ENCODE assay signal across 28 cellular contexts in genomic region chr12:12488823-12489528, GRCh38.
DNase-seq lines count a peak whose midpoint lies in the region; ATAC-seq and TF ChIP-seq lines count a peak whose summit lies in the region.
"Had no signal": no experiment of that assay in that cellular context is flagged by ENCODE, and none has a peak within 500 bp of the region (broad histone marks: within the 10 kb centered on the region; RNA-seq: fewer than 3 reads in every experiment).

No MANE protein-coding gene starts in this region.

- POLR2A ChIA-PET in CD4-positive, alpha-beta memory T cell (lab: Charles Lee; ENCODE audit: partially characterized antibody): interaction anchor here (0.6 to 39.3 kb wide), 6 partner anchors 10 to 231 kb away, joined by 3 to 970 read pairs (median 6); partner anchors contain the start of gene CDKN1B
- POLR2A ChIA-PET in activated CD4-positive, alpha-beta memory T cell treated with anti-CD3 and anti-CD28 coated beads, Interleukin-2, amount 10 ng/mL, durations not matched to agents 7 days and 5 days (lab: Charles Lee): interaction anchor here (1.0 to 22.6 kb wide), 6 partner anchors 13 to 232 kb away, joined by 3 to 580 read pairs (median 143); partner anchors contain the start of genes CDKN1B and DUSP16

- no peak for ATAC-seq in stimulated activated naive CD8-positive, alpha-beta T cell treated with anti-CD3 and anti-CD28 coated beads, Interleukin-15, Interleukin-2, amounts not matched to agents 100 U/mL and 50 U/mL, for 24 hours
- ATAC-seq in HG02759 (IDR thresholded peaks at IDR 0.05; ENCODE audit: unreplicated experiment): no peak
- ATAC-seq: gastrocnemius medialis, HCT116, left cardiac atrium had no signal

- TF ChIP-seq CTCF in 22Rv1 (IDR thresholded peaks at IDR 0.05): no peak
- no peak for TF ChIP-seq CTCF in hepatocyte (IDR thresholded peaks at IDR 0.05; ENCODE audit: poor library complexity)

- CTCF ChIA-PET in CD4-positive, alpha-beta memory T cell (lab: Charles Lee; ENCODE audit: partially characterized antibody): interaction anchor here (1.2 kb wide), 1 partner anchor 15 kb away, joined by 4 read pairs; no protein-coding TSS in a partner anchor
- CTCF ChIA-PET in activated CD4-positive, alpha-beta memory T cell treated with anti-CD3 and anti-CD28 coated beads, Interleukin-2, amount 10 ng/mL, durations not matched to agents 7 days and 5 days (lab: Charles Lee): interaction anchor here (1.0 to 2.1 kb wide), 3 partner anchors 33 to 114 kb away, joined by 3 to 7 read pairs (median 4); no protein-coding TSS in a partner anchor

- H3K27ac Mint-ChIP-seq in CD4-positive, alpha-beta memory T cell: peak overlapping the region; percentile 71 to 99 (median 88)
- H3K27ac Mint-ChIP-seq in activated CD4-positive, alpha-beta memory T cell treated with anti-CD3 and anti-CD28 coated beads, Interleukin-2, amount 10 ng/mL, durations not matched to agents 7 days and 5 days: peak overlapping the region; percentile 17
- H3K27ac Mint-ChIP-seq: activated CD4-positive, alpha-beta T cell treated with anti-CD3 and anti-CD28 coated beads, Interleukin-2, amount 10 ng/mL, durations not matched to agents 7 days and 5 days; memory B cell had no signal

- peaks cover 29 to 37% of the 10 kb centered on the region in 2 donors for H3K36me3 Mint-ChIP-seq in CD4-positive, alpha-beta memory T cell
- peaks cover 43% of the 10 kb centered on the region for H3K36me3 Mint-ChIP-seq in activated CD4-positive, alpha-beta memory T cell treated with anti-CD3 and anti-CD28 coated beads, Interleukin-2, amount 10 ng/mL, durations not matched to agents 7 days and 5 days (ENCODE audit: low read depth)

- DNase-seq in CD4-positive, alpha-beta memory T cell: no peak
- no peak for DNase-seq in activated CD4-positive, alpha-beta memory T cell treated with anti-CD3 and anti-CD28 coated beads, Interleukin-2, amount 10 ng/mL, durations not matched to agents 7 days and 5 days
- peak; percentile 42 for DNase-seq in hepatocyte (ENCODE audit: low spot score)
- no peak for DNase-seq in activated CD8-positive, alpha-beta memory T cell treated with anti-CD3 and anti-CD28 coated beads, Interleukin-2, amount 50 U/mL, for 48 hours
- no peak for DNase-seq in stimulated activated naive CD8-positive, alpha-beta T cell treated with anti-CD3 and anti-CD28 coated beads, Interleukin-15, Interleukin-2, amounts not matched to agents 100 U/mL and 50 U/mL, for 24 hours
- DNase-seq in NCI-H2029 (lab: John Stamatoyannopoulos, UW): no peak
- DNase-seq: activated CD4-positive, alpha-beta T cell treated with anti-CD3 and anti-CD28 coated beads, Interleukin-2, amount 10 ng/mL, durations not matched to agents 7 days and 5 days; activated CD8-positive, alpha-beta memory T cell treated with anti-CD3 and anti-CD28 coated beads, Interleukin-2, amount 50 U/mL, for 4 hours; C1 segment of cervical spinal cord; colonic mucosa; esophagus squamous epithelium; gastrocnemius medialis; Karpas-422; left cardiac atrium; NCI-H1436; NCI-H774; stimulated activated CD4-positive, alpha-beta T cell treated with anti-CD3 and anti-CD28 coated beads, Interleukin-15, amount 100 ng/mL, for 24 hours; stimulated activated naive CD4-positive, alpha-beta T cell treated with Interleukin-2 at 50 U/mL for 16 hours; T-helper 2 cell; uterus had no signal

- no peaks in the 10 kb centered on the region for H3K27me3 Mint-ChIP-seq in CD4-positive, alpha-beta memory T cell
- no peaks in the 10 kb centered on the region for H3K27me3 Mint-ChIP-seq in activated CD4-positive, alpha-beta memory T cell treated with anti-CD3 and anti-CD28 coated beads, Interleukin-2, amount 10 ng/mL, durations not matched to agents 7 days and 5 days
- H3K27me3 Mint-ChIP-seq: activated CD4-positive, alpha-beta T cell treated with anti-CD3 and anti-CD28 coated beads, Interleukin-2, amount 10 ng/mL, durations not matched to agents 7 days and 5 days; memory B cell had no signal

- no peak overlapping the region for H3K4me3 ChIP-seq in CD4-positive, alpha-beta memory T cell (ENCODE audit: low read length in 2 of 2)
- no peak overlapping the region for H3K4me3 ChIP-seq in hepatocyte
- H3K4me3 ChIP-seq: breast epithelium, colonic mucosa, esophagus squamous epithelium, gastrocnemius medialis, prostate gland, SK-N-MC, thoracic aorta, uterus had no signal

- H3K4me2 ChIP-seq in hepatocyte: no peak overlapping the region

- peaks cover 81% of the 10 kb centered on the region for H3K4me1 ChIP-seq in CD4-positive, alpha-beta memory T cell (ENCODE audit: insufficient read depth, low read length)
- no peaks in the 10 kb centered on the region for H3K4me1 ChIP-seq in hepatocyte (ENCODE audit: insufficient read depth)
- H3K4me1 ChIP-seq: breast epithelium, colonic mucosa, prostate gland, uterus had no signal

- no peaks in the 10 kb centered on the region for H3K9me3 ChIP-seq in CD4-positive, alpha-beta memory T cell (ENCODE audit: control insufficient read depth in 1 of 2, low read length in 2 of 2)
- no peaks in the 10 kb centered on the region for H3K9me3 ChIP-seq in hepatocyte (ENCODE audit: low read depth)
- H3K9me3 ChIP-seq: breast epithelium, colonic mucosa, esophagus squamous epithelium, gastrocnemius medialis, prostate gland, thoracic aorta, uterus had no signal

- H3K27ac ChIP-seq in 22Rv1: peak overlapping the region; percentile 39
- no peak overlapping the region for H3K27ac ChIP-seq in CD4-positive, alpha-beta memory T cell (ENCODE audit: low read depth, low read length)
- peak overlapping the region; percentile 88 for H3K27ac ChIP-seq in hepatocyte
- H3K27ac ChIP-seq: breast epithelium, colonic mucosa, gastrocnemius medialis, prostate gland, SK-N-MC, thoracic aorta, uterus had no signal

- no peaks in the 10 kb centered on the region for H3K9me2 ChIP-seq in hepatocyte (replicated peaks; ENCODE audit: insufficient read depth)

- intact Hi-C loops in CD4-positive, alpha-beta memory T cell (cut with micrococcal nuclease): no loop called here

- no peaks in the 10 kb centered on the region for H3K27me3 ChIP-seq in CD4-positive, alpha-beta memory T cell (ENCODE audit: insufficient read depth, low read length)
- no peaks in the 10 kb centered on the region for H3K27me3 ChIP-seq in hepatocyte
- H3K27me3 ChIP-seq: breast epithelium, colonic mucosa, esophagus squamous epithelium, gastrocnemius medialis, uterus had no signal

- peaks cover 43% of the 10 kb centered on the region for H3K79me2 ChIP-seq in hepatocyte

- WGBS in hepatocyte (ENCODE audit: low lambda C conversion rate, missing lambda C conversion rate): 91% methylated on average over 8 of the region's 8 CpGs

- H3K36me3 ChIP-seq in CD4-positive, alpha-beta memory T cell (ENCODE audit: insufficient read depth, low read length): peaks cover 6% of the 10 kb centered on the region
- no peaks in the 10 kb centered on the region for H3K36me3 ChIP-seq in hepatocyte (replicated peaks; ENCODE audit: insufficient read depth, low read depth)
- H3K36me3 ChIP-seq: breast epithelium, prostate gland, thoracic aorta, uterus had no signal

- H3K4me3 Mint-ChIP-seq in CD4-positive, alpha-beta memory T cell: peak overlapping the region in 5 of 8 donors; percentile 3 to 54 (median 7)
- no peak overlapping the region for H3K4me3 Mint-ChIP-seq in activated CD4-positive, alpha-beta memory T cell treated with anti-CD3 and anti-CD28 coated beads, Interleukin-2, amount 10 ng/mL, durations not matched to agents 7 days and 5 days
- H3K4me3 Mint-ChIP-seq: activated CD4-positive, alpha-beta T cell treated with anti-CD3 and anti-CD28 coated beads, Interleukin-2, amount 10 ng/mL, durations not matched to agents 7 days and 5 days; memory B cell had no signal

- no peak overlapping the region for H2AFZ ChIP-seq in hepatocyte

- no peaks in the 10 kb centered on the region for H4K20me1 ChIP-seq in hepatocyte (ENCODE audit: insufficient read depth, poor library complexity, severe bottlenecking)

- H3K4me1 Mint-ChIP-seq in CD4-positive, alpha-beta memory T cell: peaks cover 24 to 49% (median 38%) of the 10 kb centered on the region in 4 donors
- H3K4me1 Mint-ChIP-seq in activated CD4-positive, alpha-beta memory T cell treated with anti-CD3 and anti-CD28 coated beads, Interleukin-2, amount 10 ng/mL, durations not matched to agents 7 days and 5 days: peaks cover 52% of the 10 kb centered on the region
- H3K4me1 Mint-ChIP-seq: memory B cell had no signal

- peaks cover 0 to 2% (median 0%) of the 10 kb centered on the region in 8 donors for H3K9me3 Mint-ChIP-seq in CD4-positive, alpha-beta memory T cell
- no peaks in the 10 kb centered on the region for H3K9me3 Mint-ChIP-seq in activated CD4-positive, alpha-beta memory T cell treated with anti-CD3 and anti-CD28 coated beads, Interleukin-2, amount 10 ng/mL, durations not matched to agents 7 days and 5 days
- H3K9me3 Mint-ChIP-seq: activated CD4-positive, alpha-beta T cell treated with anti-CD3 and anti-CD28 coated beads, Interleukin-2, amount 10 ng/mL, durations not matched to agents 7 days and 5 days; memory B cell had no signal
